In genomic region chr3:32569540-32570425, GRCh38 we compare ENCODE assay signal across 8 cellular contexts. TPM values are rescaled to one million over a fixed set of nuclear protein-coding genes. Genes with fewer than 3 reads are reported as not detected.
DNase-seq lines count a peak whose midpoint lies in the region; ATAC-seq and TF ChIP-seq lines count a peak whose summit lies in the region.

No MANE protein-coding gene starts in this region.

- 1% methylated on average over 41 of the region's 41 CpGs for WGBS in liver

- H3K27ac ChIP-seq in dorsolateral prefrontal cortex (peak overlapping the region; percentile 78 to 99 (median 97)), liver (ENCODE audit: low read depth in 1 of 2, low read length in 2 of 2) (peak overlapping the region; percentile 96)

- intact Hi-C loops in dorsolateral prefrontal cortex (cut with DNase I): loop anchor here (2.0 to 10.0 kb wide), 3 partner anchors 62 to 115 kb away; partner anchors contain the start of genes CNOT10 (in 2 of the 2) and CMTM6 (in 1 of the 2)

- H3K36me3 ChIP-seq in liver (ENCODE audit: control insufficient read depth in 4 of 4, insufficient read depth in 3 of 4, low read depth in 1 of 4, low read length in 3 of 4): peaks cover 0 to 4% (median 0%) of the 10 kb centered on the region in 4 donors

- CTCF ChIA-PET in WTC11 (lab: Charles Lee): interaction anchor here (1.2 to 1.4 kb wide), 3 partner anchors 60 to 115 kb away, joined by 4 to 5 read pairs (median 5); partner anchors contain the start of gene CNOT10

- peaks cover 30% of the 10 kb centered on the region for H3K4me1 Mint-ChIP-seq in WTC11

- peak overlapping the region; percentile 60 to 63 for H3K9ac ChIP-seq in liver (ENCODE audit: low read depth in 1 of 2, low read length in 2 of 2)

- H3K9me3 Mint-ChIP-seq in WTC11: no peaks in the 10 kb centered on the region

- POLR2A ChIA-PET in WTC11 (lab: Charles Lee): interaction anchor here (0.5 to 1.3 kb wide), 9 partner anchors 14 to 255 kb away, joined by 3 to 6 read pairs (median 3); partner anchors contain the start of gene CNOT10

- no peak for TF ChIP-seq RAD21 in liver (IDR thresholded peaks at IDR 0.05)

- peak overlapping the region; percentile 92 for H3K27ac Mint-ChIP-seq in WTC11

- H3K4me3 ChIP-seq in dorsolateral prefrontal cortex: peak overlapping the region; percentile 54 to 99 (median 91)
- H3K4me3 ChIP-seq in liver (ENCODE audit: low read depth in 1 of 3, low read length in 3 of 3): peak overlapping the region; percentile 85 to 95 (median 93)

- ATAC-seq in WTC11: peak; percentile 80

- peaks cover 8% of the 10 kb centered on the region for H3K36me3 Mint-ChIP-seq in WTC11

- H3K4me1 ChIP-seq in liver (ENCODE audit: control insufficient read depth in 4 of 4, insufficient read depth in 4 of 4, low read length in 3 of 4): peaks cover 2 to 23% (median 14%) of the 10 kb centered on the region in 4 donors

- no peaks in the 10 kb centered on the region; the same call in 1 of the 2 replicates for H3K27me3 Mint-ChIP-seq in WTC11 (ENCODE audit: low read depth)

- H3K27me3 ChIP-seq in dorsolateral prefrontal cortex (no peaks in the 10 kb centered on the region), liver (ENCODE audit: control insufficient read depth in 4 of 4, insufficient read depth in 4 of 4, low read length in 3 of 4) (no peaks in the 10 kb centered on the region)

- DNase-seq in DMS53 (lab: John Stamatoyannopoulos, UW) (peak; percentile 54), DMS53 treated with DMSO at 0.1 percent for 48 hours (lab: John Stamatoyannopoulos, UW; ENCODE audit: unreplicated experiment) (no peak), HCEC 1CT (peak; percentile 46), LHCN-M2 (ENCODE audit: low read depth) (peak; percentile 42), WTC11 (ENCODE audit: low spot score) (peak; percentile 94), dorsolateral prefrontal cortex (peak in 9 of 10 donors; percentile 31 to 74 (median 50))
- DNase-seq in stimulated activated CD4-positive, alpha-beta T cell treated with anti-CD3 and anti-CD28 coated beads, Interleukin-4, amount 100 ng/mL, for 1 hour: peak; percentile 42

- H3K4me3 Mint-ChIP-seq in WTC11: peak overlapping the region; percentile 89

- H3K9me3 ChIP-seq in liver (ENCODE audit: control insufficient read depth in 4 of 4, low read length in 3 of 4): no peaks in the 10 kb centered on the region

- no peak for TF ChIP-seq CTCF in WTC11 (IDR thresholded peaks at IDR 0.05)
- TF ChIP-seq CTCF in dorsolateral prefrontal cortex (IDR thresholded peaks at IDR 0.05 in 54 of 56, conservative IDR thresholded peaks at IDR 0.05 in 2 of 56; ENCODE audit: low read depth in 1 of 56, partially characterized antibody in 56 of 56): no peak
- TF ChIP-seq CTCF in liver (IDR thresholded peaks at IDR 0.05; ENCODE audit: low read depth, low read length, missing input control): no peak

TF ChIP-seq in WTC11, 78 proteins besides CTCF, POLR2A, EP300 and RAD21 (continues in another document):
- no peak for TF ChIP-seq NFE2L1 (CRISPR knock-in tag; IDR thresholded peaks at IDR 0.05)
- peak; percentile 58; the same call in 1 of the 2 replicates for TF ChIP-seq ARID4B (CRISPR knock-in tag; IDR thresholded peaks at IDR 0.05; ENCODE audit: borderline replicate concordance)
- TF ChIP-seq CBFB (CRISPR knock-in tag; IDR thresholded peaks at IDR 0.05; ENCODE audit: low read depth): no peak
- TF ChIP-seq GABPB1 (CRISPR knock-in tag; IDR thresholded peaks at IDR 0.05): no peak
- 0 out of 2 replicates have a peak, but pooled peaks have one; percentile 42 for TF ChIP-seq SMAD3 (CRISPR knock-in tag; IDR thresholded peaks at IDR 0.05; ENCODE audit: borderline replicate concordance)
- no peak for TF ChIP-seq FOXJ3 (CRISPR knock-in tag; IDR thresholded peaks at IDR 0.05; ENCODE audit: borderline replicate concordance)

TF ChIP-seq in liver, 16 proteins besides CTCF, POLR2A, EP300 and RAD21:
- TF ChIP-seq JUND (IDR thresholded peaks at IDR 0.05) (no peak), FOXA2 (IDR thresholded peaks at IDR 0.05) (no peak), ZBTB33 (IDR thresholded peaks at IDR 0.05) (no peak), GABPA (IDR thresholded peaks at IDR 0.05 in 1 of 2, conservative IDR thresholded peaks at IDR 0.05 in 1 of 2) (no peak), MAX (IDR thresholded peaks at IDR 0.05) (peak; percentile 18), EGR1 (IDR thresholded peaks at IDR 0.05; ENCODE audit: low read depth in 2 of 2) (no peak), SP1 (IDR thresholded peaks at IDR 0.05) (peak; percentile 28), NR2F2 (IDR thresholded peaks at IDR 0.05) (no peak), HNF4A (conservative IDR thresholded peaks at IDR 0.05) (peak in 1 of 2 donors; percentile 12), REST (IDR thresholded peaks at IDR 0.05) (peak; percentile 8), HNF4G (IDR thresholded peaks at IDR 0.05) (no peak), ATF3 (IDR thresholded peaks at IDR 0.05) (no peak), YY1 (IDR thresholded peaks at IDR 0.05) (no peak), RXRA (IDR thresholded peaks at IDR 0.05) (peak in 1 of 2 donors; percentile 10)

RNA-seq across cellular contexts. Expression of gene DYNC1LI1, which starts 0.9 kb away (rescaled TPM):
- total RNA-seq in LHCN-M2 (2014; rRNA removed): 42.6 and 50.1 TPM in 2 replicates
- 23.7 TPM for polyA plus RNA-seq in LHCN-M2 (2012)
- total RNA-seq in WTC11 (2021): 38.9 to 43.6 TPM (median 42.8 TPM) in 3 replicates
- total RNA-seq in dorsolateral prefrontal cortex: 10 to 100 TPM; 31.2 to 67.3 (median 50.5) TPM
- total RNA-seq in liver: 10 to 100 TPM; 15.7 to 21.1 TPM
- 10 to 100 TPM in 1 of 2 donors, 1 to 10 TPM in 1; 9.2 to 11.5 TPM for polyA plus RNA-seq in liver
